In genomic region chr14:30756594-30756993, GRCh38 we compare ENCODE assay signal across 22 cellular contexts.
"Had no signal": no experiment of that assay in that cellular context is flagged by ENCODE, and none has a peak within 500 bp of the region (broad histone marks: within the 10 kb centered on the region; RNA-seq: fewer than 3 reads in every experiment).

No MANE protein-coding gene starts in this region.

- H3K27me3 ChIP-seq: colonic mucosa, transverse colon, vagina had no signal

- H3K4me3 ChIP-seq: colonic mucosa, transverse colon, vagina had no signal

- ATAC-seq: esophagus mucosa, left ventricle myocardium superior, right cardiac atrium had no signal

- H3K27ac Mint-ChIP-seq: activated B cell treated with CpG ODN at 0.5 μM for 24 hours; activated CD4-positive, alpha-beta T cell treated with anti-CD3 and anti-CD28 coated beads, Interleukin-2, amount 10 ng/mL, durations not matched to agents 24 days and 14 days; activated naive CD8-positive, alpha-beta T cell; nephron progenitor cell; progenitor cell of endocrine pancreas had no signal

- DNase-seq: activated B cell treated with CpG ODN at 0.5 μM for 24 hours; activated CD4-positive, alpha-beta T cell treated with anti-CD3 and anti-CD28 coated beads, Interleukin-2, amount 10 ng/mL, durations not matched to agents 24 days and 14 days; activated CD8-positive, alpha-beta memory T cell treated with anti-CD3 and anti-CD28 coated beads, Interleukin-2, amount 50 U/mL, for 48 hours; activated gamma-delta T cell treated with Interleukin-2 at 50 U/mL for 16 hours; amniotic stem cell; colonic mucosa; kidney; left ventricle myocardium superior; nephron progenitor cell; occipital lobe; right cardiac atrium; small intestine; stimulated activated CD4-positive, alpha-beta T cell treated with anti-CD3 and anti-CD28 coated beads, Interleukin-4, amount 100 ng/mL, for 4 hours; stimulated activated CD8-positive, alpha-beta memory T cell treated with anti-CD3 and anti-CD28 coated beads, Interleukin-4, amount 100 ng/mL, for 48 hours; stimulated activated naive CD4-positive, alpha-beta T cell treated with Interleukin-2 at 50 U/mL for 16 hours; substantia nigra; transverse colon had no signal

- H3K9me3 Mint-ChIP-seq: activated CD4-positive, alpha-beta T cell treated with anti-CD3 and anti-CD28 coated beads, Interleukin-2, amount 10 ng/mL, durations not matched to agents 24 days and 14 days had no signal

- H3K9me3 ChIP-seq: colonic mucosa, transverse colon, vagina had no signal

- H3K36me3 ChIP-seq: colonic mucosa, transverse colon, vagina had no signal

- H3K4me3 Mint-ChIP-seq: activated B cell treated with CpG ODN at 0.5 μM for 24 hours; activated CD4-positive, alpha-beta T cell treated with anti-CD3 and anti-CD28 coated beads, Interleukin-2, amount 10 ng/mL, durations not matched to agents 24 days and 14 days; activated naive CD8-positive, alpha-beta T cell; nephron progenitor cell had no signal

- H3K27ac ChIP-seq: colonic mucosa, transverse colon, vagina had no signal

- H3K4me1 Mint-ChIP-seq: activated B cell treated with CpG ODN at 0.5 μM for 24 hours; activated CD4-positive, alpha-beta T cell treated with anti-CD3 and anti-CD28 coated beads, Interleukin-2, amount 10 ng/mL, durations not matched to agents 24 days and 14 days; nephron progenitor cell had no signal

- FAIRE-seq: endometrium, kidney, small intestine had no signal

- H3K27me3 Mint-ChIP-seq: activated CD4-positive, alpha-beta T cell treated with anti-CD3 and anti-CD28 coated beads, Interleukin-2, amount 10 ng/mL, durations not matched to agents 24 days and 14 days had no signal

- H3K36me3 Mint-ChIP-seq: activated naive CD8-positive, alpha-beta T cell had no signal

- H3K4me1 ChIP-seq: colonic mucosa, vagina had no signal
